In genomic region chr22:30290679-30291333, GRCh38 we compare ENCODE assay signal across 8 cellular contexts. TPM values are rescaled to one million over a fixed set of nuclear protein-coding genes. Genes with fewer than 3 reads are reported as not detected.
A peak's percentile ranks its signal among the peaks of the same experiment; 100 is the strongest.
DNase-seq lines count a peak whose midpoint lies in the region; ATAC-seq, FAIRE-seq and TF ChIP-seq lines count a peak whose summit lies in the region.

No MANE protein-coding gene starts in this region.

- DNase-seq in COR-L47 (lab: John Stamatoyannopoulos, UW) = peak; percentile 57
- DNase-seq in NB4 (ENCODE audit: low read depth) = peak; percentile 82
- peak; percentile 38 for DNase-seq in astrocyte (ENCODE audit: low read depth)
- DNase-seq in right atrium auricular region (ENCODE audit: low spot score) = peak; percentile 94
- DNase-seq in renal cortical epithelial cell (ENCODE audit: low read depth) = peak; percentile 72
- DNase-seq in progenitor cell of endocrine pancreas (ENCODE audit: low spot score, unreplicated experiment) = no peak

- H3K36me3 Mint-ChIP-seq in astrocyte (ENCODE audit: low read depth, unreplicated experiment) (peaks cover 20% of the 10 kb centered on the region), progenitor cell of endocrine pancreas (ENCODE audit: insufficient read depth) (peaks cover 9% of the 10 kb centered on the region)

- FAIRE-seq in astrocyte (lab: Jason Lieb, UNC) = peak; percentile 17

- H3K27me3 ChIP-seq in astrocyte (ENCODE audit: insufficient read depth, low read length) (no peaks in the 10 kb centered on the region), right atrium auricular region (no peaks in the 10 kb centered on the region)

- H3K27me3 Mint-ChIP-seq in astrocyte (ENCODE audit: low read depth, unreplicated experiment) = no peaks in the 10 kb centered on the region
- peaks cover 2% of the 10 kb centered on the region for H3K27me3 Mint-ChIP-seq in progenitor cell of endocrine pancreas

- no peak for ATAC-seq in GM18909 (IDR thresholded peaks at IDR 0.05; ENCODE audit: poor library complexity, unreplicated experiment)
- ATAC-seq in HG03045 (IDR thresholded peaks at IDR 0.05; ENCODE audit: unreplicated experiment) = no peak

- H3K4me3 ChIP-seq in NB4 (ENCODE audit: low read depth, low read length) = no peak overlapping the region
- no peak overlapping the region for H3K4me3 ChIP-seq in astrocyte (ENCODE audit: insufficient read depth, low read depth, low read length)
- no peak overlapping the region for H3K4me3 ChIP-seq in right atrium auricular region

- no peak overlapping the region for H3K27ac ChIP-seq in astrocyte (ENCODE audit: low read depth, low read length)
- H3K27ac ChIP-seq in right atrium auricular region = peak overlapping the region; percentile 93 to 95

- TF ChIP-seq CTCF in NB4 (IDR thresholded peaks at IDR 0.05; ENCODE audit: low read depth, low read length) = no peak
- no peak for TF ChIP-seq CTCF in astrocyte (IDR thresholded peaks at IDR 0.05; ENCODE audit: insufficient read depth, low read depth, low read length)
- no peak for TF ChIP-seq CTCF in right atrium auricular region (IDR thresholded peaks at IDR 0.05)
- no peak for TF ChIP-seq CTCF in progenitor cell of endocrine pancreas (IDR thresholded peaks at IDR 0.05; ENCODE audit: unreplicated experiment)

- no peak for TF ChIP-seq POLR2A in NB4 (IDR thresholded peaks at IDR 0.05; ENCODE audit: extremely low read depth, insufficient read length)

- H3K79me2 ChIP-seq in astrocyte (ENCODE audit: insufficient read depth, low read length) = peaks cover 3% of the 10 kb centered on the region

- H3K9me3 ChIP-seq in astrocyte (ENCODE audit: insufficient read depth, low read depth, low read length) = no peaks in the 10 kb centered on the region
- no peaks in the 10 kb centered on the region for H3K9me3 ChIP-seq in right atrium auricular region

- H2AFZ ChIP-seq in astrocyte (ENCODE audit: low read depth, low read length) = no peak overlapping the region

- no peak overlapping the region for H3K4me2 ChIP-seq in astrocyte (ENCODE audit: low read length)

- H3K27ac Mint-ChIP-seq in astrocyte (ENCODE audit: unreplicated experiment) = no peak overlapping the region
- no peak overlapping the region for H3K27ac Mint-ChIP-seq in progenitor cell of endocrine pancreas

- H3K9ac ChIP-seq in astrocyte (ENCODE audit: low read length) = peak overlapping the region; percentile 43

- peaks cover 17% of the 10 kb centered on the region for H3K36me3 ChIP-seq in astrocyte (ENCODE audit: insufficient read depth, low read length)
- peaks cover 39% of the 10 kb centered on the region for H3K36me3 ChIP-seq in right atrium auricular region

- H3K9me3 Mint-ChIP-seq in astrocyte (ENCODE audit: unreplicated experiment) = no peaks in the 10 kb centered on the region
- no peaks in the 10 kb centered on the region for H3K9me3 Mint-ChIP-seq in progenitor cell of endocrine pancreas (ENCODE audit: low read depth)

- H3K4me3 Mint-ChIP-seq in astrocyte (ENCODE audit: unreplicated experiment) (no peak overlapping the region), progenitor cell of endocrine pancreas (ENCODE audit: low read depth) (no peak overlapping the region)

- H3K4me1 Mint-ChIP-seq in astrocyte (ENCODE audit: low read depth, unreplicated experiment) (no peaks in the 10 kb centered on the region), progenitor cell of endocrine pancreas (ENCODE audit: low read depth) (peaks cover 5% of the 10 kb centered on the region)

- peaks cover 26% of the 10 kb centered on the region for H4K20me1 ChIP-seq in astrocyte (ENCODE audit: insufficient read depth, low read length)

- H3K4me1 ChIP-seq in astrocyte (ENCODE audit: insufficient read depth, low read length) (peaks cover 29% of the 10 kb centered on the region), right atrium auricular region (peaks cover 0 to 50% of the 10 kb centered on the region in 2 donors)

RNA-seq across cellular contexts. Expression of gene CASTOR1, which starts 1.5 kb away (rescaled TPM):
- total RNA-seq in astrocyte = 15.2 and 16.2 TPM in 2 replicates
- total RNA-seq in right atrium auricular region = 10 to 100 TPM in 1 of 2 donors, 1 to 10 TPM in 1; 8.1 to 12.5 TPM
- total RNA-seq in renal cortical epithelial cell = 9.8 and 13.0 TPM in 2 replicates
- total RNA-seq in progenitor cell of endocrine pancreas = 7.2 and 9.3 TPM in 2 replicates

RNA-seq across cellular contexts. Expression of gene OSM, which starts 24.2 kb away (rescaled TPM):
- total RNA-seq in astrocyte = not detected in 2 replicates
- total RNA-seq in right atrium auricular region = 1 to 10 TPM in 1 of 2 donors, under 1 TPM in 1; 0.63 to 1.6 TPM
- not detected in 2 replicates for total RNA-seq in renal cortical epithelial cell
- not detected in 2 replicates for total RNA-seq in progenitor cell of endocrine pancreas

RNA-seq across cellular contexts. Expression of gene TBC1D10A, which starts 35.9 kb away (rescaled TPM):
- 32.7 and 33.3 TPM in 2 replicates for total RNA-seq in astrocyte
- total RNA-seq in right atrium auricular region = 1 to 10 TPM; 5.9 to 9.3 TPM
- total RNA-seq in renal cortical epithelial cell = 21.4 and 23.6 TPM in 2 replicates
- total RNA-seq in progenitor cell of endocrine pancreas = 10.6 and 13.4 TPM in 2 replicates

RNA-seq across cellular contexts. Expression of gene LIF, which starts 44.2 kb away (rescaled TPM):
- total RNA-seq in astrocyte (63.3 and 100 TPM in 2 replicates), right atrium auricular region (1 to 10 TPM in 1 of 2 donors, under 1 TPM in 1; 0.79 to 8.9 TPM), renal cortical epithelial cell (58.1 and 84.0 TPM in 2 replicates), progenitor cell of endocrine pancreas (2.3 and 3.6 TPM in 2 replicates)
